ENCODE assay signal across 6 cellular contexts in the genomic region with DNA sequence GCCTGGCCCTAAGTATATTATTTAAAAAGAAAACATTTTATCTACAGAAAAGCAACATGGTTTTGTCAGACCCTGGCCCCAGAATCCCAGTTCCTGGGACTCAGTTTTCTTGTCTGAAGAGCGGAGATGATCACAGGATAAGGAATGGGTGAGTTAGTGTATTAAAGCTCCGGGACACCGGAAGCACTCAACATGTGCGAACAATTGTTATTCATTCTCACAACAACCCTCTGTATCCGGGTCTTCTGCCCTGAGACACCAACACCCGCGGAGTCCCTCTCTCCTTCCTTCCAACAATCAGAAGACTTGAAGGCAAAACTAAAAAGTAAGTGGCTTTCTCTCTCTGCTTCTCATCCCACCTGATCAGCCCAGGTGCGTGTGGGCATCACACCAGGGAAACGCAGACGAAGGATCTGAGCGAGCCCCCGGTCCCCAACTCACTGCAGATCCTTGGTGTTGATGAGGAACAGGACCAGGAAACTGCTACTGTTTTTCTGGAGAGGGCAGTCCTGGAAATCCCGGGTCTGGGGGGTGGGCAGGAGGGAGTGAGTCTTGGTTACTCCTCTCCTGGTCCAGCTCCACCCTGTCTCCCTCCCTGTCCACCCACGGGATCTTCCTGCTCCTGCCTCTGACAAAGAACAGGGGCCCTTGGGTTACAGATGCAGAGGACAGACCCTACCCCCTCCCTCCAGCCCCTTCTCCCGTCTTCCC. TPM values are rescaled to one million over a fixed set of nuclear protein-coding genes. Genes with fewer than 3 reads are reported as not detected.
DNase-seq lines count a peak whose midpoint lies in the region; ATAC-seq and TF ChIP-seq lines count a peak whose summit lies in the region.

No MANE protein-coding gene starts in this region.

- H3K9me3 ChIP-seq in breast epithelium (no peaks in the 10 kb centered on the region), heart right ventricle (no peaks in the 10 kb centered on the region)

- H3K4me1 ChIP-seq in breast epithelium (peaks cover 5 to 20% of the 10 kb centered on the region in 2 donors), heart right ventricle (peaks cover 12 to 37% (median 28%) of the 10 kb centered on the region in 9 donors)

- H3K36me3 ChIP-seq in breast epithelium (peaks cover 4% of the 10 kb centered on the region), heart right ventricle (peaks cover 0 to 45% (median 9%) of the 10 kb centered on the region in 9 donors)

- H3K27ac ChIP-seq in breast epithelium, result peak overlapping the region; percentile 96 to 99
- H3K27ac ChIP-seq in heart right ventricle, result peak overlapping the region in 4 of 10 donors; percentile 92 to 100 (median 99)

- H3K27me3 Mint-ChIP-seq in HFFc6 (ENCODE audit: insufficient read depth), result no peaks in the 10 kb centered on the region; the same call in 1 of the 2 replicates
- no peaks in the 10 kb centered on the region for H3K27me3 Mint-ChIP-seq in osteocyte (ENCODE audit: unreplicated experiment)

- H3K27ac Mint-ChIP-seq in HFFc6, result peak overlapping the region; percentile 85; the same call in 1 of the 2 replicates
- H3K27ac Mint-ChIP-seq in osteocyte (ENCODE audit: unreplicated experiment), result peak overlapping the region; percentile 92

- H3K4me3 Mint-ChIP-seq in HFFc6 (peak overlapping the region; percentile 99), osteocyte (ENCODE audit: unreplicated experiment) (peak overlapping the region; percentile 95)

- H3K4me1 Mint-ChIP-seq in HFFc6 (ENCODE audit: low read depth) (peaks cover 26% of the 10 kb centered on the region), osteocyte (ENCODE audit: unreplicated experiment) (peaks cover 30% of the 10 kb centered on the region)

- TF ChIP-seq CTCF in HFFc6 (IDR thresholded peaks at IDR 0.05), result no peak
- no peak for TF ChIP-seq CTCF in breast epithelium (IDR thresholded peaks at IDR 0.05)
- TF ChIP-seq CTCF in osteocyte (IDR thresholded peaks at IDR 0.05), result no peak
- no peak for TF ChIP-seq CTCF in heart right ventricle (IDR thresholded peaks at IDR 0.05)

- H3K9me3 Mint-ChIP-seq in HFFc6, result no peaks in the 10 kb centered on the region
- H3K9me3 Mint-ChIP-seq in osteocyte (ENCODE audit: unreplicated experiment), result no peaks in the 10 kb centered on the region

- DNase-seq in HFFc6, result no peak
- no peak for DNase-seq in breast epithelium (ENCODE audit: low spot score in 2 of 2)
- no peak for DNase-seq in osteocyte (ENCODE audit: extremely low spot score, unreplicated experiment)
- no peak for DNase-seq in AML-193 (lab: John Stamatoyannopoulos, UW)
- DNase-seq in heart right ventricle, result no peak
- no peak for DNase-seq in NCI-H774 (lab: John Stamatoyannopoulos, UW)

- WGBS in heart right ventricle, 2 donors, result 62 to 66% methylated on average over 15 of the region's 15 CpGs

- H3K4me3 ChIP-seq in breast epithelium (peak overlapping the region in 2 of 3 donors; percentile 91 to 97), heart right ventricle (no peak overlapping the region)

- intact Hi-C loops in breast epithelium (cut with DNase I; ENCODE audit: low total_unique reads) (no loop called here), heart right ventricle (cut with DNase I) (loop anchor here in 6 of 10 donors (5.0 to 10.0 kb wide), 7 partner anchors 101 to 659 kb away; partner anchors contain the start of genes ALKBH7 (in 1 of the 6), PSPN (in 1 of the 6) and ZNF557 (in 1 of the 6))

- TF ChIP-seq POLR2A in breast epithelium (IDR thresholded peaks at IDR 0.05), result no peak

- ATAC-seq in heart right ventricle, result no peak

- peaks cover 7% of the 10 kb centered on the region; the same call in 1 of the 2 replicates for H3K36me3 Mint-ChIP-seq in HFFc6 (ENCODE audit: low read depth)
- peaks cover 5% of the 10 kb centered on the region for H3K36me3 Mint-ChIP-seq in osteocyte (ENCODE audit: unreplicated experiment)

- H3K27me3 ChIP-seq in breast epithelium, result no peaks in the 10 kb centered on the region
- H3K27me3 ChIP-seq in heart right ventricle, result peaks cover 0 to 5% (median 0%) of the 10 kb centered on the region in 7 donors

RNA-seq across cellular contexts. Expression of gene GPR108, which starts 2.0 kb away (rescaled TPM):
- total RNA-seq in HFFc6 (2021; fragmentation: NEBNext Ultra II Directional; extraction: Animal tissue kit (Norgen Biotek cat#: 25700)), result 10 to 100 TPM; 52.2 to 60.5 (median 56.4) TPM
- total RNA-seq in breast epithelium, result 10 to 100 TPM; 62.9 to 98.1 (median 78.0) TPM
- 45.4 and 51.5 TPM in 2 replicates for total RNA-seq in osteocyte
- 10 to 100 TPM; 20.4 to 33.6 (median 21.5) TPM for total RNA-seq in heart right ventricle
- polyA plus RNA-seq in heart right ventricle, result 10 to 100 TPM; 43.1 to 62.0 TPM

RNA-seq across cellular contexts. Expression of gene TRIP10, which starts 4.1 kb away (rescaled TPM):
- 10 to 100 TPM; 46.1 to 53.3 (median 48.8) TPM for total RNA-seq in HFFc6 (2021; fragmentation: NEBNext Ultra II Directional; extraction: Animal tissue kit (Norgen Biotek cat#: 25700))
- 10 to 100 TPM; 56.9 to 98.1 (median 87.5) TPM for total RNA-seq in breast epithelium
- total RNA-seq in osteocyte, result 51.1 and 53.8 TPM in 2 replicates
- 100 to 1,000 TPM in 1 of 10 donors, 10 to 100 TPM in 9; 60.6 to 152 (median 73.5) TPM for total RNA-seq in heart right ventricle
- polyA plus RNA-seq in heart right ventricle, result 100 to 1,000 TPM in 1 of 2 donors, 10 to 100 TPM in 1; 93.7 to 314 TPM

RNA-seq across cellular contexts. Expression of gene C3, which starts 14.9 kb away (rescaled TPM):
- 1 to 10 TPM in 4 of 6 experiments, under 1 TPM in 2; 0.82 to 1.5 (median 1.2) TPM for total RNA-seq in HFFc6 (2021; fragmentation: NEBNext Ultra II Directional; extraction: Animal tissue kit (Norgen Biotek cat#: 25700))
- 1,000 to 10,000 TPM in 2 of 3 donors, 100 to 1,000 TPM in 1; 856 to 1,298 (median 1,115) TPM for total RNA-seq in breast epithelium
- 0.56 TPM in 1 of 2 replicates, not detected in the other for total RNA-seq in osteocyte
- 100 to 1,000 TPM in 5 of 10 donors, 10 to 100 TPM in 5; 23.0 to 438 (median 111) TPM for total RNA-seq in heart right ventricle
- polyA plus RNA-seq in heart right ventricle, result 100 to 1,000 TPM; 275 to 475 TPM

RNA-seq across cellular contexts. Expression of gene SH2D3A, which starts 31.9 kb away (rescaled TPM):
- total RNA-seq in HFFc6 (2021; fragmentation: NEBNext Ultra II Directional; extraction: Animal tissue kit (Norgen Biotek cat#: 25700)), result not detected
- total RNA-seq in breast epithelium (10 to 100 TPM in 2 of 3 donors, under 1 TPM in 1; 0.96 to 38.2 (median 18.4) TPM), osteocyte (not detected in 2 replicates), heart right ventricle (under 1 TPM in 5 of 10 donors, not detected in 5; 0.16 to 0.79 (median 0.36) TPM)
- polyA plus RNA-seq in heart right ventricle, result under 1 TPM; 0.17 to 0.37 TPM

RNA-seq across cellular contexts. Expression of gene VAV1, which starts 37.2 kb away (rescaled TPM):
- total RNA-seq in HFFc6 (2021; fragmentation: NEBNext Ultra II Directional; extraction: Animal tissue kit (Norgen Biotek cat#: 25700)), result not detected
- total RNA-seq in breast epithelium, result 10 to 100 TPM in 1 of 3 donors, 1 to 10 TPM in 2; 6.6 to 10.2 (median 8.5) TPM
- total RNA-seq in osteocyte, result not detected in 2 replicates
- 10 to 100 TPM in 1 of 10 donors, 1 to 10 TPM in 6, under 1 TPM in 3; 0.45 to 11.0 (median 1.4) TPM for total RNA-seq in heart right ventricle
- polyA plus RNA-seq in heart right ventricle, result 1 to 10 TPM in 1 of 2 donors, under 1 TPM in 1; 0.70 to 1.3 TPM

Comparison
In these comparisons a context has a peak if more than half of its experiments do, and no peak if none do; other contexts are left out.
1. H3K4me3 ChIP-seq: peak in breast epithelium (2 of 3); none in heart right ventricle (0 of 10).
2. RNA of gene C3, which starts 14.9 kb away (total RNA-seq): 856 to 1,298 TPM in breast epithelium and 23.0 to 438 TPM in heart right ventricle; 0.82 to 1.5 TPM in HFFc6 and 0.56 TPM in osteocyte; every median in the first group is over 4 times any median in the second.